8 cellular contexts compared by ENCODE assay signal in the genomic region with DNA sequence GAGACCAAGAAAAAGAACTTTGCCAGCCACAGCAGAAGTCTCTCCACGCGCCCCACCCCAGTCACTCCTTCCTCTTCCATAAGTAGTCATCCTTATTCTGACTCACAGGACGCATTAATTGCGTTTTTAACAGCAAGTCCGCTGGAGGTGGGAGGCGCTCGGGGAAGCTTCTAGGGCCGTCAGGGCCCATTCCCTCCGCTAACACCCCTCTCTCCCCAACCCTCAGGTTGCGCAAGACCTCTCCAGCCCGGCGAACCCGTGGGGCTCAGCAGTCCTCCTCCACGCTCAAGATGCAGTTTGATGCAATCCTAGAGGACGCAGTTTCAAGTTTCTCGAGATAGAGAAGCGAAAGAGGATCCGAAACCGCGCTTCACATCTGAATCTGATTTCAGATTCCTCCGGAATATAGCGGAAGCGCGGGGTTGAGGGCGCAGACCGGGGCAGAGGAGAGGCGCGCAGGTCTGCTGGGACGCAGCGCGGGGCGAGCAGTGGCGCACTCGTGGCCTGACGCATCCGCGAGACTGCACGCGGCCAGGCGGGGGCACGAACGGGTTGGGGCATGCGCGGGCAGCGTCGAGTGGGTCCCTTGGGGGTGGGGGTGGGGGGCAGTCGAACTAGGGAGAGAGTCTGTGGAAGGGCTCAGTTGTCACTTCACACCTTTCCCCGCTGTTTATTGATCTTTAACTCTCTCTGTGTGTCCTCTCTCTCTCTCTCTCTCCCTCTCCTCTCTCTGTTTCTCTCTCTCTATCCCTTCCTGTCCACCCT. TPM values are rescaled to one million over a fixed set of nuclear protein-coding genes. Genes with fewer than 3 reads are reported as not detected.
DNase-seq lines count a peak whose midpoint lies in the region; ATAC-seq and TF ChIP-seq lines count a peak whose summit lies in the region.

No MANE protein-coding gene starts in this region.

- H3K27me3 ChIP-seq in tibial artery: no peaks in the 10 kb centered on the region

- H3K4me3 ChIP-seq in tibial artery: peak overlapping the region; percentile 49 to 57

- intact Hi-C loops in tibial artery (cut with DNase I; ENCODE audit: low total_unique reads): no loop called here

- H3K9me3 ChIP-seq in tibial artery: no peaks in the 10 kb centered on the region

- H3K36me3 ChIP-seq in tibial artery: no peaks in the 10 kb centered on the region

- peaks cover 0 to 16% (median 9%) of the 10 kb centered on the region in 4 donors for H3K4me1 ChIP-seq in tibial artery

- DNase-seq in DMS153 treated with DMSO at 0.1 percent for 48 hours (lab: John Stamatoyannopoulos, UW; ENCODE audit: unreplicated experiment) (peak; percentile 22), RPMI7951 (ENCODE audit: low read depth) (peak; percentile 65), glomerular visceral epithelial cell (ENCODE audit: extremely low spot score) (peak; percentile 89), non-pigmented ciliary epithelial cell (ENCODE audit: low read depth) (peak; percentile 34), tibial artery (peak; percentile 89 to 91)
- peak; percentile 80 for DNase-seq in activated naive CD4-positive, alpha-beta T cell treated with anti-CD3 and anti-CD28 coated beads, Interleukin-2, amount 50 U/mL, for 16 hours

- H3K27ac ChIP-seq in tibial artery: peak overlapping the region; percentile 53 to 75

- ATAC-seq in GM19467 (IDR thresholded peaks at IDR 0.05; ENCODE audit: unreplicated experiment): peak; percentile 85
- peak; percentile 59 for ATAC-seq in HG03575 (IDR thresholded peaks at IDR 0.05; ENCODE audit: extremely low read depth, insufficient number of reproducible peaks, low FRiP score, unreplicated experiment)

- TF ChIP-seq CTCF in tibial artery (IDR thresholded peaks at IDR 0.05): no peak

RNA-seq across cellular contexts. Expression of a gene that starts 37.8 kb away (rescaled TPM):
- total RNA-seq in RPMI7951 (2014; rRNA removed; shearing (Covaris generic)): 304 and 324 TPM in 2 replicates

Comparison
In these comparisons a context has a peak if more than half of its experiments do, and no peak if none do; other contexts are left out.
1. Peak in every context shown above with its lines: DNase-seq, ATAC-seq, H3K4me3 ChIP-seq and H3K27ac ChIP-seq.
2. DNase-seq: peak in every context shown above with its lines; median percentile 90 in tibial artery; 89 in glomerular visceral epithelial cell; 80 in activated naive CD4-positive, alpha-beta T cell treated with anti-CD3 and anti-CD28 coated beads, Interleukin-2, amount 50 U/mL, for 16 hours; 65 in RPMI7951; 34 in non-pigmented ciliary epithelial cell; 22 in DMS153 treated with DMSO at 0.1 percent for 48 hours.